Comparison of ENCODE assay signal across 8 cellular contexts in the genomic region with DNA sequence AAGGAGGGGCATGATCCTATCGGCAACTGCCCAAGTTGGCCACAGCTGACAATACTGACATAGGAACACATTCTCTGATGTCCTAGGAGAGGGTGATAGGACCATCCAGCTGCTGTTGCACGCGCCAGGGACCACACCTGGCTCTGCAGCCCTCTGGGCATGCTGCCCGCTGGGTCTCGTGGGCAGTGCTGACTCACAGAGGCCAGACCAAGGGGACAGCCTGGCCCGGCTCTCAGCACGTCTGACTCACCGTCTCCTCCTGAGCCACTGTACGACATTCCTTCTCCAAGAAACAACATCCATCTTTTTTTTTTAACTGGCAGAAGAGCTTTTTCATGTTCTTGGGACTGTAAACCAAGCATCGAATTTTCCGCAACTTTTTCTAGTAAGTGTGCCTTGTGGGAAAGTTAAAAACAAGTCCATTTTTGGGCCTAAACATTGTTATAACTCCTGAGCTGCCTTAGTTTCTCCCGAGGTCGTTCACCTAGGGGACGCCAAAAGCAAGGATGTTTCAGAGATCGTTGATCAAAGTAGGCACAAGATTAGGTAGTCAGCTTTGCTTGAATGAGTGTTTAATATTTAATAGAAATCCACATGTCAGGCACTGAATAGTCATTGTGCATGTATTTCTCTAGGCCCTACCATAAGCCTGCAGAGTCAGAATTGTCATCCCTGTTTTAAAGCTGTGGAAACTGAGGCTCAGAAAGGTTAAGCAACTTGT.
DNase-seq lines count a peak whose midpoint lies in the region; ATAC-seq and TF ChIP-seq lines count a peak whose summit lies in the region.

No MANE protein-coding gene starts in this region.

- peak; percentile 99 for DNase-seq in Caki2 (ENCODE audit: low read depth)
- DNase-seq in RPMI7951 (ENCODE audit: low read depth) = peak; percentile 99
- DNase-seq in fibroblast of pulmonary artery (ENCODE audit: low read depth) = peak; percentile 97
- DNase-seq in posterior vena cava (ENCODE audit: low spot score) = peak; percentile 95
- no peak for DNase-seq in stimulated activated CD4-positive, alpha-beta T cell treated with anti-CD3 and anti-CD28 coated beads, Interleukin-2, amount 100 ng/mL, for 48 hours
- DNase-seq in activated CD4-positive, alpha-beta T cell treated with anti-CD3 and anti-CD28 coated beads for 4 hours = no peak
- no peak for DNase-seq in DMS114 treated with DMSO at 0.1 percent for 48 hours (lab: John Stamatoyannopoulos, UW; ENCODE audit: unreplicated experiment)

- no peak for ATAC-seq in HG02610 (IDR thresholded peaks at IDR 0.05; ENCODE audit: unreplicated experiment)

- in situ Hi-C loops in Caki2 (cut with HindIII; ENCODE audit: low pct_unique_long_range_greater_than_20kb, low sequenced_read_pairs) = no loop called here

- intact Hi-C loops in posterior vena cava (cut with DNase I) = loop anchor here in 1 of 2 donors (10.0 kb wide), 1 partner anchor 67 kb away; no protein-coding TSS in a partner anchor

- H3K4me3 ChIP-seq in fibroblast of pulmonary artery (replicated peaks; ENCODE audit: low read depth, low read length) = no peak overlapping the region

- no peak for TF ChIP-seq CTCF in fibroblast of pulmonary artery (IDR thresholded peaks at IDR 0.05; ENCODE audit: low read length, missing control alignments)

Comparison
In these comparisons a context has a peak if more than half of its experiments do, and no peak if none do; other contexts are left out.
1. DNase-seq: peak in Caki2 (single experiment), RPMI7951 (single experiment), fibroblast of pulmonary artery (single experiment) and posterior vena cava (single experiment); none in stimulated activated CD4-positive, alpha-beta T cell treated with anti-CD3 and anti-CD28 coated beads, Interleukin-2, amount 100 ng/mL, for 48 hours (0 of 2), activated CD4-positive, alpha-beta T cell treated with anti-CD3 and anti-CD28 coated beads for 4 hours (0 of 2) and DMS114 treated with DMSO at 0.1 percent for 48 hours (single experiment).